In genomic region chr4:24234288-24234848, GRCh38 we compare ENCODE assay signal across 20 cellular contexts.
"Had no signal": no experiment of that assay in that cellular context is flagged by ENCODE, and none has a peak within 500 bp of the region (broad histone marks: within the 10 kb centered on the region; RNA-seq: fewer than 3 reads in every experiment).

No MANE protein-coding gene starts in this region.

- DNase-seq: activated CD4-positive, alpha-beta T cell treated with anti-CD3 and anti-CD28 coated beads for 4 hours; activated CD8-positive, alpha-beta memory T cell treated with anti-CD3 and anti-CD28 coated beads, Interleukin-2, amount 50 U/mL, for 4 hours; activated CD8-positive, alpha-beta T cell treated with anti-CD3 and anti-CD28 coated beads for 36 hours; activated gamma-delta T cell treated with Interleukin-2 at 50 U/mL for 16 hours; activated naive CD4-positive, alpha-beta T cell treated with anti-CD3 and anti-CD28 coated beads, Interleukin-2, amount 10 ng/mL, durations not matched to agents 7 days and 5 days; activated naive CD8-positive, alpha-beta T cell treated with anti-CD3 and anti-CD28 coated beads for 36 hours; activated T-cell treated with anti-CD3 and anti-CD28 coated beads, Interleukin-2, amount 50 U/mL, for 72 hours; brain microvascular endothelial cell; NCI-H1092 treated with DMSO at 0.1 percent for 48 hours; NCI-H1417 treated with DMSO at 0.1 percent for 48 hours; NCI-H1694; NCI-H2029; NCI-H2107; NCI-H345; NCI-H510A treated with DMSO at 0.1 percent for 48 hours; PC-9 had no signal

- H3K9ac ChIP-seq: KMS-11 had no signal

- H3K27me3 ChIP-seq: brain microvascular endothelial cell, cardiac muscle cell had no signal

- H3K4me3 ChIP-seq: cardiac muscle cell, PC-9, SK-N-MC had no signal

- H3K27ac ChIP-seq: brain microvascular endothelial cell, cardiac muscle cell, KMS-11, PC-9, SK-N-MC had no signal

- H3K36me3 ChIP-seq: brain microvascular endothelial cell, cardiac muscle cell had no signal

- H3K4me2 ChIP-seq: KMS-11, PC-9 had no signal

- ATAC-seq: activated CD4-positive, CD25-positive, alpha-beta regulatory T cell treated with anti-CD3 and anti-CD28 coated beads, Interleukin-2, amount 50 U/mL, for 24 hours; activated CD8-positive, alpha-beta T cell treated with anti-CD3 and anti-CD28 coated beads for 36 hours; activated T-cell treated with anti-CD3 and anti-CD28 coated beads, Interleukin-2, amount 50 U/mL, for 72 hours had no signal

- H2AFZ ChIP-seq: PC-9 had no signal
